ENCODE assay signal across 12 cellular contexts in genomic region chr5:54761213-54761701, GRCh38.
DNase-seq lines count a peak whose midpoint lies in the region; ATAC-seq and TF ChIP-seq lines count a peak whose summit lies in the region.
"Had no signal": no experiment of that assay in that cellular context is flagged by ENCODE, and none has a peak within 500 bp of the region (broad histone marks: within the 10 kb centered on the region; RNA-seq: fewer than 3 reads in every experiment).

No MANE protein-coding gene starts in this region.

- no peak for TF ChIP-seq CTCF in AG04450 (IDR thresholded peaks at IDR 0.05; ENCODE audit: low read depth, low read length)
- no peak for TF ChIP-seq CTCF in right lobe of liver (IDR thresholded peaks at IDR 0.05)

- POLR2A ChIA-PET in AG04450 (lab: Yijun Ruan, JAX): interaction anchor here (0.8 to 3.6 kb wide), 8 partner anchors 10 to 244 kb away, joined by 3 to 27 read pairs (median 4); partner anchors contain the start of gene SNX18

- H3K27me3 ChIP-seq in AG04450 (ENCODE audit: control insufficient read depth, insufficient read depth, low read length) (no peaks in the 10 kb centered on the region), right lobe of liver (no peaks in the 10 kb centered on the region), SJCRH30 (no peaks in the 10 kb centered on the region)
- H3K27me3 ChIP-seq: BE2C had no signal

- H3K4me1 ChIP-seq in right lobe of liver: no peaks in the 10 kb centered on the region
- H3K4me1 ChIP-seq in SJCRH30: no peaks in the 10 kb centered on the region
- H3K4me1 ChIP-seq: BE2C had no signal

- H3K36me3 ChIP-seq in right lobe of liver (no peaks in the 10 kb centered on the region), SJCRH30 (no peaks in the 10 kb centered on the region)
- H3K36me3 ChIP-seq: BE2C had no signal

- WGBS in right lobe of liver (ENCODE audit: insufficient coverage, low coverage, low lambda C conversion rate, missing lambda C conversion rate): 49% methylated on average over 2 of the region's 2 CpGs

- H3K27ac ChIP-seq in AG04450 (ENCODE audit: low read depth, low read length) (peak overlapping the region; percentile 94), right lobe of liver (no peak overlapping the region), SJCRH30 (no peak overlapping the region)

- H3K9me3 ChIP-seq in AG04450 (ENCODE audit: control insufficient read depth, insufficient read depth, low read length) (no peaks in the 10 kb centered on the region), right lobe of liver (no peaks in the 10 kb centered on the region), SJCRH30 (replicated peaks) (no peaks in the 10 kb centered on the region)
- H3K9me3 ChIP-seq: BE2C had no signal

- no peak overlapping the region for H3K4me3 ChIP-seq in AG04450 (ENCODE audit: low read depth, low read length)
- H3K4me3 ChIP-seq in right lobe of liver: no peak overlapping the region
- no peak overlapping the region for H3K4me3 ChIP-seq in SJCRH30

- CTCF ChIA-PET in AG04450 (lab: Charles Lee): interaction anchor here (2.0 kb wide), 1 partner anchor 83 kb away, joined by 8 read pairs; no protein-coding TSS in a partner anchor

- TF ChIP-seq POLR2A in right lobe of liver (IDR thresholded peaks at IDR 0.05): no peak

- DNase-seq in AG04450 (ENCODE audit: low read depth, low spot score) (peak; percentile 82), M059J (ENCODE audit: low read depth) (peak; percentile 37), dermis microvascular lymphatic vessel endothelial cell (ENCODE audit: low read depth in 2 of 2) (peak; percentile 25 to 64), right lobe of liver (no peak), SJCRH30 (no peak), activated T-cell treated with anti-CD3 and anti-CD28 coated beads for 4 hours (no peak), activated gamma-delta T cell treated with Interleukin-2 at 50 U/mL for 16 hours (no peak)
- DNase-seq: BE2C; central memory CD4-positive, alpha-beta T cell; stimulated activated CD4-positive, alpha-beta T cell treated with anti-CD3 and anti-CD28 coated beads, Interleukin-4, amount 100 ng/mL, for 24 hours; T-helper 17 cell had no signal

- ATAC-seq in right lobe of liver (peak in 3 of 4 donors; percentile 33 to 91 (median 70)), GM19467 (IDR thresholded peaks at IDR 0.05; ENCODE audit: unreplicated experiment) (no peak)
- ATAC-seq: T-helper 17 cell had no signal

- intact Hi-C loops in right lobe of liver (cut with DNase I): loop anchor here in 1 of 2 donors (10.0 kb wide), 1 partner anchor 246 kb away; the partner anchor contains the start of gene SNX18

Comparison
In these comparisons a context has a peak if more than half of its experiments do, and no peak if none do; other contexts are left out.
1. DNase-seq: peak in AG04450 (single experiment), M059J (single experiment) and dermis microvascular lymphatic vessel endothelial cell (2 of 2); none in right lobe of liver (0 of 3), SJCRH30 (0 of 2), activated T-cell treated with anti-CD3 and anti-CD28 coated beads for 4 hours (single experiment) and activated gamma-delta T cell treated with Interleukin-2 at 50 U/mL for 16 hours (single experiment).